Comparison of ENCODE assay signal across 29 cellular contexts in the genomic region with DNA sequence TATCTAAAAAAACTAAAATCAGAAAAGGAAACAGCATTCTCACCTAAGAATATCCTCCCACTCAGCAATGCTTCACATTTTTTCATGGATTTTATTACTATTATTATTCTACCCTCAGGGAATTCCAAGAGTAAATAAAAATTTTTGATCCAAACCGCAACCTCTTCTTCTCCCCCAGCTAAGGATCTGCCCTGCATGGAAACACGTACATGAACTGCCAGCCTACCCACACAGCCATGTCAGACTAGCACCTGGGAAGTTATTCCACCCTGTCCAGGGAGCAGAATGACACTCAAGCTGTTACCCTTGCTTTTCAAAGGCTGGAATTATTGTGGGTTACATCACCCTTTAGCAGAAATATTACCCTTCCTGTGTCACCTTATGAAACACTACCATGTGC.
"Had no signal": no experiment of that assay in that cellular context is flagged by ENCODE, and none has a peak within 500 bp of the region (broad histone marks: within the 10 kb centered on the region; RNA-seq: fewer than 3 reads in every experiment).

No MANE protein-coding gene starts in this region.

- H3K4me1 ChIP-seq: adrenal gland, body of pancreas, colonic mucosa had no signal

- H3K36me3 ChIP-seq: adrenal gland, cardiac muscle cell, colonic mucosa had no signal

- DNase-seq: activated CD4-positive, alpha-beta memory T cell treated with anti-CD3 and anti-CD28 coated beads for 36 hours; activated CD4-positive, alpha-beta T cell treated with anti-CD3 and anti-CD28 coated beads for 36 hours; activated CD4-positive, alpha-beta T cell treated with anti-CD3 and anti-CD28 coated beads, Interleukin-2, amount 10 ng/mL, durations not matched to agents 24 days and 14 days; activated CD4-positive, CD25-positive, alpha-beta regulatory T cell; activated CD4-positive, CD25-positive, alpha-beta regulatory T cell treated with anti-CD3 and anti-CD28 coated beads, Interleukin-2, amount 50 U/mL, for 72 hours; activated CD8-positive, alpha-beta memory T cell treated with anti-CD3 and anti-CD28 coated beads, Interleukin-2, amount 10 ng/mL, durations not matched to agents 7 days and 5 days; activated CD8-positive, alpha-beta memory T cell treated with anti-CD3 and anti-CD28 coated beads, Interleukin-2, amount 50 U/mL, for 4 hours; activated CD8-positive, alpha-beta T cell treated with anti-CD3 and anti-CD28 coated beads, Interleukin-2, amount 10 ng/mL, durations not matched to agents 7 days and 5 days; activated effector memory CD4-positive, alpha-beta T cell treated with anti-CD3 and anti-CD28 coated beads, Interleukin-2, amount 50 U/mL, for 16 hours; activated naive CD4-positive, alpha-beta T cell treated with anti-CD3 and anti-CD28 coated beads for 36 hours; activated naive CD8-positive, alpha-beta T cell treated with anti-CD3 and anti-CD28 coated beads for 36 hours; activated naive CD8-positive, alpha-beta T cell treated with anti-CD3 and anti-CD28 coated beads, Interleukin-2, amount 50 U/mL, for 24 hours; activated T-cell treated with anti-CD3 and anti-CD28 coated beads, Interleukin-2, amount 50 U/mL, for 1 hour; activated T-cell treated with anti-CD3 and anti-CD28 coated beads, Interleukin-2, amount 50 U/mL, for 48 hours; adrenal gland; amygdala; aorta; body of pancreas; central memory CD4-positive, alpha-beta T cell; cerebellar nuclear complex; colonic mucosa; effector CD8-positive, alpha-beta T cell; foreskin fibroblast; head of caudate nucleus; T-helper 1 cell; T-helper 17 cell; T1000 had no signal

- H3K9me3 ChIP-seq: adrenal gland, body of pancreas, colonic mucosa had no signal

- H3K4me3 ChIP-seq: adrenal gland, body of pancreas, cardiac muscle cell, colonic mucosa had no signal

- H3K27me3 ChIP-seq: adrenal gland, body of pancreas, cardiac muscle cell, colonic mucosa had no signal

- ATAC-seq: activated CD4-positive, alpha-beta T cell treated with anti-CD3 and anti-CD28 coated beads for 36 hours; activated CD8-positive, alpha-beta memory T cell treated with anti-CD3 and anti-CD28 coated beads, Interleukin-2, amount 10 ng/mL, durations not matched to agents 7 days and 5 days; activated CD8-positive, alpha-beta T cell treated with anti-CD3 and anti-CD28 coated beads, Interleukin-2, amount 10 ng/mL, durations not matched to agents 7 days and 5 days; activated naive CD8-positive, alpha-beta T cell treated with anti-CD3 and anti-CD28 coated beads, Interleukin-2, amount 50 U/mL, for 24 hours; body of pancreas; esophagus mucosa; T-helper 17 cell had no signal

- H3K27ac ChIP-seq: adrenal gland, body of pancreas, cardiac muscle cell, colonic mucosa had no signal
